In genomic region chr11:67239795-67240574, GRCh38 we compare ENCODE assay signal across 1 cellular context.
TF ChIP-seq lines count a peak whose summit lies in the region.

No MANE protein-coding gene starts in this region.

TF ChIP-seq in HepG2, 621 proteins besides CTCF, POLR2A, EP300 and RAD21 (continued from another document and continues in another):
- TF ChIP-seq ZNF460 (CRISPR knock-in tag; IDR thresholded peaks at IDR 0.05; ENCODE audit: borderline replicate concordance) (peak; percentile 28; the same call in 1 of the 2 replicates), ELF1 (CRISPR knock-in tag; IDR thresholded peaks at IDR 0.05) (peak; percentile 70), HES4 (CRISPR knock-in tag; IDR thresholded peaks at IDR 0.05; ENCODE audit: borderline replicate concordance) (peak; percentile 34; the same call in 1 of the 2 replicates), ZNF777 (CRISPR knock-in tag; IDR thresholded peaks at IDR 0.05) (no peak), ZNF878 (CRISPR knock-in tag; IDR thresholded peaks at IDR 0.05) (no peak; the same call in 1 of the 2 replicates), ZNF510 (CRISPR knock-in tag; IDR thresholded peaks at IDR 0.05; ENCODE audit: low read depth) (0 out of 2 replicates have a peak, but pooled peaks have one; percentile 11), NONO (IDR thresholded peaks at IDR 0.05) (no peak), NONO (CRISPR knock-in tag; conservative IDR thresholded peaks at IDR 0.05) (peak; percentile 82), FIP1L1 (IDR thresholded peaks at IDR 0.05; ENCODE audit: borderline replicate concordance, insufficient read depth, low read depth, low read length) (no peak), NFAT5 (CRISPR knock-in tag; IDR thresholded peaks at IDR 0.05) (no peak), KMT2A (CRISPR knock-in tag; IDR thresholded peaks at IDR 0.05) (peak; percentile 90), NCOA1 (CRISPR knock-in tag; IDR thresholded peaks at IDR 0.05) (peak; percentile 65; the same call in 1 of the 2 replicates), RORA (CRISPR knock-in tag; IDR thresholded peaks at IDR 0.05) (no peak), PHF8 (CRISPR knock-in tag; IDR thresholded peaks at IDR 0.05) (peak; percentile 72), XBP1 (CRISPR knock-in tag; IDR thresholded peaks at IDR 0.05) (no peak), FOSL2 (CRISPR knock-in tag; IDR thresholded peaks at IDR 0.05) (peak; percentile 82), FOXK1 (CRISPR knock-in tag; IDR thresholded peaks at IDR 0.05; ENCODE audit: borderline replicate concordance, low read depth) (peak; percentile 77), POLR2G (IDR thresholded peaks at IDR 0.05; ENCODE audit: low read depth, low read length) (peak; percentile 91), ZNF780A (CRISPR knock-in tag; IDR thresholded peaks at IDR 0.05) (no peak), HMG20A (CRISPR knock-in tag; IDR thresholded peaks at IDR 0.05; ENCODE audit: borderline replicate concordance) (peak; percentile 43; the same call in 1 of the 2 replicates), ETV6 (CRISPR knock-in tag; conservative IDR thresholded peaks at IDR 0.05) (peak; percentile 78; the same call in 1 of the 2 replicates), ARID4A (CRISPR knock-in tag; IDR thresholded peaks at IDR 0.05; ENCODE audit: borderline replicate concordance) (peak; percentile 93), SALL1 (CRISPR knock-in tag; IDR thresholded peaks at IDR 0.05) (peak; percentile 86), ZNF883 (CRISPR knock-in tag; IDR thresholded peaks at IDR 0.05; ENCODE audit: not compliant biosample characterization) (no peak), FOXA1 (IDR thresholded peaks at IDR 0.05) (no peak), FOXA1 (CRISPR knock-in tag; IDR thresholded peaks at IDR 0.05) (peak; percentile 7; the same call in 1 of the 2 replicates), ZGPAT (CRISPR knock-in tag; IDR thresholded peaks at IDR 0.05) (peak; percentile 84), ZFAT (CRISPR knock-in tag; conservative IDR thresholded peaks at IDR 0.05) (no peak), ZFP82 (CRISPR knock-in tag; IDR thresholded peaks at IDR 0.05; ENCODE audit: borderline replicate concordance) (0 out of 2 replicates have a peak, but pooled peaks have one; percentile 32), ZNF619 (CRISPR knock-in tag; IDR thresholded peaks at IDR 0.05) (no peak), SIN3B (IDR thresholded peaks at IDR 0.05; ENCODE audit: low read length) (no peak; the same call in 1 of the 2 replicates), KLF6 (CRISPR knock-in tag; IDR thresholded peaks at IDR 0.05) (peak; percentile 89), SRY (CRISPR knock-in tag; IDR thresholded peaks at IDR 0.05) (peak; percentile 81; the same call in 1 of the 2 replicates), ZNF816 (CRISPR knock-in tag; IDR thresholded peaks at IDR 0.05; ENCODE audit: borderline replicate concordance) (peak; percentile 59; the same call in 1 of the 2 replicates), SMARCC2 (IDR thresholded peaks at IDR 0.05) (no peak), ATF4 (CRISPR knock-in tag; IDR thresholded peaks at IDR 0.05) (peak in 1 of 2 experiments; percentile 61; a peak in 2 of 4 replicates), NR0B2 (CRISPR knock-in tag; IDR thresholded peaks at IDR 0.05) (peak; percentile 80; the same call in 1 of the 2 replicates), NR2F1 (CRISPR knock-in tag; IDR thresholded peaks at IDR 0.05) (peak; percentile 10 to 23; a peak in 2 of 4 replicates), ZNF496 (CRISPR knock-in tag; IDR thresholded peaks at IDR 0.05; ENCODE audit: insufficient replicate concordance) (no peak), HMGXB4 (CRISPR knock-in tag; IDR thresholded peaks at IDR 0.05; ENCODE audit: borderline replicate concordance in 1 of 2, low read depth in 1 of 2) (peak; percentile 69 to 93; a peak in 3 of 4 replicates), TARDBP (CRISPR knock-in tag; IDR thresholded peaks at IDR 0.05) (peak; percentile 31; the same call in 1 of the 2 replicates), TOE1 (CRISPR knock-in tag; IDR thresholded peaks at IDR 0.05) (0 out of 2 replicates have a peak, but pooled peaks have one; percentile 41), NFKBIZ (CRISPR knock-in tag; IDR thresholded peaks at IDR 0.05) (peak; percentile 81; the same call in 1 of the 2 replicates), ISL2 (CRISPR knock-in tag; IDR thresholded peaks at IDR 0.05) (peak; percentile 65), ZNF747 (CRISPR knock-in tag; IDR thresholded peaks at IDR 0.05; ENCODE audit: borderline replicate concordance) (peak; percentile 20; the same call in 1 of the 2 replicates), CBX1 (IDR thresholded peaks at IDR 0.05; ENCODE audit: low read depth) (peak; percentile 90), ZNF570 (CRISPR knock-in tag; IDR thresholded peaks at IDR 0.05; ENCODE audit: borderline replicate concordance) (no peak), ZNF430 (CRISPR knock-in tag; IDR thresholded peaks at IDR 0.05) (peak; percentile 97), HOXA5 (CRISPR knock-in tag; IDR thresholded peaks at IDR 0.05) (peak; percentile 85), ELF3 (CRISPR knock-in tag; IDR thresholded peaks at IDR 0.05) (peak; percentile 79), NFE2 (CRISPR knock-in tag; IDR thresholded peaks at IDR 0.05) (peak; percentile 76; the same call in 1 of the 2 replicates), HOMEZ (CRISPR knock-in tag; IDR thresholded peaks at IDR 0.05; ENCODE audit: low read depth) (peak; percentile 32; the same call in 1 of the 2 replicates), ZFP36L2 (CRISPR knock-in tag; IDR thresholded peaks at IDR 0.05) (0 out of 2 replicates have a peak, but pooled peaks have one; percentile 70), ZNF768 (CRISPR knock-in tag; IDR thresholded peaks at IDR 0.05) (peak; percentile 53; the same call in 1 of the 2 replicates), CCDC6 (CRISPR knock-in tag; IDR thresholded peaks at IDR 0.05) (peak; percentile 82; the same call in 1 of the 2 replicates)
